37 cellular contexts compared by ENCODE assay signal in the genomic region with DNA sequence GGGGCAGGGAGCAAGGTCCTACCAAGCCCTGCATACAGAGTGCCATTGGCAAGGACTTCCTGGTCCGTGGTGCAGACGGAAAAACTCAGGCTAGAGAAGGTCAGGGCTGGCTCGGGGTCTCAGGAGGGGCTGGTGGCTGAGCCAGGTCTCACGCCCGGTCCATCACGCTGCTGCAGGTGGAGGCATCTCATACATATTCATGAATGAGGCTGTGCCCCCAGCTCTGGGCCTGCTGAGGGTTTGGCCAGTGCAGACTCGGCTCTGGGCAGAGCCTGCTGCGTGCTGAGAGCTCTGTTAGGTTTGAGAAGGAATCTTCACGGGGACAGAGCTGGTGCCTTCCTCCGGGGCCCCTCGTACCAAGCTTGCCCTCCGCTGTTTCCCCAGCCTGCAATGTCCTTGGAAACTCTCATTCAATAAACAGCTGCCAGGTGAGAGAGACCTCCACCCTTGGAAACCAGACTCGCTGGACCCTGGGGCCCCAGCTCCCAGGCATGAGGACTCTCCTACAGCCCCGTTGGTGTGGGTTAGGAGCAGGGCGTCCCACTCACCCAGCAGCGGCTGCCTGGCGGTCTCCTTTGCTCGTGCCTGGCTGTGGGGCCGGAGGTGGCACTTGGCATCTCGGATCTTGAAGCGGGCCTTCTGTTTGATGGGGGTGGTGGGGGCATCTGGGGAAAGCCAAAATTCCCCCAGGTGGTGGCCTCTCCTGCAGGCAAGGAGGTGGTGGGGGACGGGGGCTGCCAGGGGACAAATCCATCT.
"Had no signal": no experiment of that assay in that cellular context is flagged by ENCODE, and none has a peak within 500 bp of the region (broad histone marks: within the 10 kb centered on the region; RNA-seq: fewer than 3 reads in every experiment).

No MANE protein-coding gene starts in this region.

- H3K9me3 ChIP-seq: ascending aorta had no signal

- ATAC-seq: activated CD4-positive, alpha-beta T cell treated with anti-CD3 and anti-CD28 coated beads for 36 hours; activated CD4-positive, CD25-positive, alpha-beta regulatory T cell treated with anti-CD3 and anti-CD28 coated beads, Interleukin-2, amount 50 U/mL, for 24 hours; activated CD8-positive, alpha-beta T cell treated with anti-CD3 and anti-CD28 coated beads, Interleukin-2, amount 10 ng/mL, durations not matched to agents 7 days and 5 days; activated naive CD8-positive, alpha-beta T cell treated with anti-CD3 and anti-CD28 coated beads, Interleukin-2, amount 50 U/mL, for 24 hours had no signal

- H3K4me1 Mint-ChIP-seq: activated B cell treated with CpG ODN at 0.5 μM for 24 hours; activated CD4-positive, alpha-beta memory T cell treated with anti-CD3 and anti-CD28 coated beads, Interleukin-2, amount 10 ng/mL, durations not matched to agents 7 days and 5 days; activated CD4-positive, alpha-beta T cell treated with anti-CD3 and anti-CD28 coated beads for 36 hours; activated CD4-positive, alpha-beta T cell treated with anti-CD3 and anti-CD28 coated beads, Interleukin-2, amount 10 ng/mL, durations not matched to agents 7 days and 5 days; activated naive CD4-positive, alpha-beta T cell treated with anti-CD3 and anti-CD28 coated beads, Interleukin-2, amount 10 ng/mL, durations not matched to agents 7 days and 5 days; activated naive CD4-positive, alpha-beta T cell treated with anti-CD3 and anti-CD28 coated beads, Interleukin-2, amount 50 U/mL, for 24 hours; activated naive CD8-positive, alpha-beta T cell treated with anti-CD3 and anti-CD28 coated beads, Interleukin-2, amount 10 ng/mL, durations not matched to agents 7 days and 5 days had no signal

- H3K27ac Mint-ChIP-seq: activated B cell treated with CpG ODN at 0.5 μM for 24 hours; activated CD4-positive, alpha-beta memory T cell treated with anti-CD3 and anti-CD28 coated beads, Interleukin-2, amount 10 ng/mL, durations not matched to agents 7 days and 5 days; activated CD4-positive, alpha-beta T cell treated with anti-CD3 and anti-CD28 coated beads for 36 hours; activated CD4-positive, alpha-beta T cell treated with anti-CD3 and anti-CD28 coated beads, Interleukin-2, amount 10 ng/mL, durations not matched to agents 7 days and 5 days; activated CD8-positive, alpha-beta T cell treated with anti-CD3 and anti-CD28 coated beads, Interleukin-2, amount 10 ng/mL, durations not matched to agents 7 days and 5 days; activated naive CD4-positive, alpha-beta T cell treated with anti-CD3 and anti-CD28 coated beads, Interleukin-2, amount 10 ng/mL, durations not matched to agents 7 days and 5 days; activated naive CD4-positive, alpha-beta T cell treated with anti-CD3 and anti-CD28 coated beads, Interleukin-2, amount 50 U/mL, for 24 hours; activated naive CD8-positive, alpha-beta T cell; activated naive CD8-positive, alpha-beta T cell treated with anti-CD3 and anti-CD28 coated beads, Interleukin-2, amount 10 ng/mL, durations not matched to agents 7 days and 5 days; activated naive CD8-positive, alpha-beta T cell treated with anti-CD3 and anti-CD28 coated beads, Interleukin-2, amount 50 U/mL, for 24 hours; activated T-cell treated with anti-CD3 and anti-CD28 coated beads, Interleukin-2, amount 50 U/mL, for 24 hours; activated T-helper 2 cell treated with anti-CD3 and anti-CD28 coated beads, Interferon-gamma antibody, Interleukin-2, Interleukin-4, amounts not matched to agents 10 μg/mL and 5 μg/mL and 100 μg/mL, durations not matched to agents 14 hours and 24 hours and 36 hours; T-helper 1 cell treated with Interleukin-12 subunit alpha and Interleukin-12 subunit beta and Interleukin-4 antibody, amounts not matched to agents 30 μg/mL and 1 μg/mL, for 36 hours; T-helper 2 cell treated with Interferon-gamma antibody and Interleukin-4, amounts not matched to agents 5 μg/mL and 100 μg/mL, for 36 hours had no signal

- H3K4me3 Mint-ChIP-seq: activated B cell treated with CpG ODN at 0.5 μM for 24 hours; activated CD4-positive, alpha-beta memory T cell treated with anti-CD3 and anti-CD28 coated beads, Interleukin-2, amount 10 ng/mL, durations not matched to agents 7 days and 5 days; activated CD4-positive, alpha-beta T cell treated with anti-CD3 and anti-CD28 coated beads for 36 hours; activated CD4-positive, alpha-beta T cell treated with anti-CD3 and anti-CD28 coated beads, Interleukin-2, amount 10 ng/mL, durations not matched to agents 7 days and 5 days; activated CD8-positive, alpha-beta T cell treated with anti-CD3 and anti-CD28 coated beads, Interleukin-2, amount 10 ng/mL, durations not matched to agents 7 days and 5 days; activated naive CD4-positive, alpha-beta T cell treated with anti-CD3 and anti-CD28 coated beads, Interleukin-2, amount 10 ng/mL, durations not matched to agents 7 days and 5 days; activated naive CD4-positive, alpha-beta T cell treated with anti-CD3 and anti-CD28 coated beads, Interleukin-2, amount 50 U/mL, for 24 hours; activated naive CD8-positive, alpha-beta T cell; activated naive CD8-positive, alpha-beta T cell treated with anti-CD3 and anti-CD28 coated beads, Interleukin-2, amount 10 ng/mL, durations not matched to agents 7 days and 5 days; activated naive CD8-positive, alpha-beta T cell treated with anti-CD3 and anti-CD28 coated beads, Interleukin-2, amount 50 U/mL, for 24 hours; activated T-cell treated with anti-CD3 and anti-CD28 coated beads, Interleukin-2, amount 50 U/mL, for 24 hours; brain; central memory CD8-positive, alpha-beta T cell; T-helper 1 cell treated with Interleukin-12 subunit alpha and Interleukin-12 subunit beta and Interleukin-4 antibody, amounts not matched to agents 30 μg/mL and 1 μg/mL, for 36 hours; T-helper 2 cell treated with Interferon-gamma antibody and Interleukin-4, amounts not matched to agents 5 μg/mL and 100 μg/mL, for 36 hours had no signal

- H3K36me3 Mint-ChIP-seq: activated naive CD4-positive, alpha-beta T cell treated with anti-CD3 and anti-CD28 coated beads, Interleukin-2, amount 10 ng/mL, durations not matched to agents 7 days and 5 days; activated naive CD4-positive, alpha-beta T cell treated with anti-CD3 and anti-CD28 coated beads, Interleukin-2, amount 50 U/mL, for 24 hours; activated naive CD8-positive, alpha-beta T cell; activated naive CD8-positive, alpha-beta T cell treated with anti-CD3 and anti-CD28 coated beads, Interleukin-2, amount 10 ng/mL, durations not matched to agents 7 days and 5 days had no signal

- H3K27me3 Mint-ChIP-seq: activated CD4-positive, alpha-beta memory T cell treated with anti-CD3 and anti-CD28 coated beads, Interleukin-2, amount 10 ng/mL, durations not matched to agents 7 days and 5 days; activated CD4-positive, alpha-beta T cell treated with anti-CD3 and anti-CD28 coated beads for 36 hours; activated naive CD4-positive, alpha-beta T cell treated with anti-CD3 and anti-CD28 coated beads, Interleukin-2, amount 50 U/mL, for 24 hours; activated naive CD8-positive, alpha-beta T cell; activated naive CD8-positive, alpha-beta T cell treated with anti-CD3 and anti-CD28 coated beads, Interleukin-2, amount 50 U/mL, for 24 hours; activated T-cell treated with anti-CD3 and anti-CD28 coated beads, Interleukin-2, amount 50 U/mL, for 24 hours; brain had no signal

- H3K4me3 ChIP-seq: ascending aorta, cardiac muscle cell had no signal

- H3K36me3 ChIP-seq: ascending aorta, cardiac muscle cell had no signal

- DNase-seq: activated B cell treated with CpG ODN at 0.5 μM for 24 hours; activated CD4-positive, alpha-beta memory T cell treated with anti-CD3 and anti-CD28 coated beads, Interleukin-2, amount 10 ng/mL, durations not matched to agents 7 days and 5 days; activated CD4-positive, alpha-beta T cell treated with anti-CD3 and anti-CD28 coated beads for 1 hour; activated CD4-positive, alpha-beta T cell treated with anti-CD3 and anti-CD28 coated beads for 36 hours; activated CD4-positive, alpha-beta T cell treated with anti-CD3 and anti-CD28 coated beads for 48 hours; activated CD4-positive, alpha-beta T cell treated with anti-CD3 and anti-CD28 coated beads, Interleukin-2, amount 10 ng/mL, durations not matched to agents 7 days and 5 days; activated CD4-positive, alpha-beta T cell treated with anti-CD3 and anti-CD28 coated beads, Interleukin-2, amount 50 U/mL, for 48 hours; activated CD8-positive, alpha-beta memory T cell treated with anti-CD3 and anti-CD28 coated beads, Interleukin-2, amount 50 U/mL, for 48 hours; activated CD8-positive, alpha-beta T cell treated with anti-CD3 and anti-CD28 coated beads, Interleukin-2, amount 10 ng/mL, durations not matched to agents 7 days and 5 days; activated effector memory CD4-positive, alpha-beta T cell treated with Interleukin-2 at 50 U/mL for 16 hours; activated gamma-delta T cell; activated naive CD4-positive, alpha-beta T cell treated with anti-CD3 and anti-CD28 coated beads, Interleukin-2, amount 10 ng/mL, durations not matched to agents 7 days and 5 days; activated naive CD4-positive, alpha-beta T cell treated with Interleukin-2 at 50 U/mL for 16 hours; activated naive CD8-positive, alpha-beta T cell treated with anti-CD3 and anti-CD28 coated beads, Interleukin-2, amount 10 ng/mL, durations not matched to agents 7 days and 5 days; activated naive CD8-positive, alpha-beta T cell treated with anti-CD3 and anti-CD28 coated beads, Interleukin-2, amount 50 U/mL, for 24 hours; activated T-cell treated with anti-CD3 and anti-CD28 coated beads, Interleukin-2, amount 50 U/mL, for 24 hours; activated T-cell treated with anti-CD3 and anti-CD28 coated beads, Interleukin-2, amount 50 U/mL, for 48 hours; amygdala; anterior cingulate cortex; caudate nucleus; cerebellar nuclear complex; T-helper 1 cell; T-helper 2 cell; T-helper 9 cell had no signal

- H3K27ac ChIP-seq: ascending aorta, cardiac muscle cell, VCaP had no signal

- H3K9me3 Mint-ChIP-seq: activated B cell treated with CpG ODN at 0.5 μM for 24 hours; activated CD4-positive, alpha-beta memory T cell treated with anti-CD3 and anti-CD28 coated beads, Interleukin-2, amount 10 ng/mL, durations not matched to agents 7 days and 5 days; activated CD4-positive, alpha-beta T cell treated with anti-CD3 and anti-CD28 coated beads, Interleukin-2, amount 10 ng/mL, durations not matched to agents 7 days and 5 days; activated naive CD4-positive, alpha-beta T cell treated with anti-CD3 and anti-CD28 coated beads, Interleukin-2, amount 10 ng/mL, durations not matched to agents 7 days and 5 days; activated naive CD4-positive, alpha-beta T cell treated with anti-CD3 and anti-CD28 coated beads, Interleukin-2, amount 50 U/mL, for 24 hours; activated naive CD8-positive, alpha-beta T cell treated with anti-CD3 and anti-CD28 coated beads, Interleukin-2, amount 10 ng/mL, durations not matched to agents 7 days and 5 days; activated naive CD8-positive, alpha-beta T cell treated with anti-CD3 and anti-CD28 coated beads, Interleukin-2, amount 50 U/mL, for 24 hours; activated T-cell treated with anti-CD3 and anti-CD28 coated beads, Interleukin-2, amount 50 U/mL, for 24 hours; activated T-helper 2 cell treated with anti-CD3 and anti-CD28 coated beads, Interferon-gamma antibody, Interleukin-2, Interleukin-4, amounts not matched to agents 10 μg/mL and 5 μg/mL and 100 μg/mL, durations not matched to agents 14 hours and 24 hours and 36 hours; brain; central memory CD8-positive, alpha-beta T cell; T-helper 1 cell treated with Interleukin-12 subunit alpha and Interleukin-12 subunit beta and Interleukin-4 antibody, amounts not matched to agents 30 μg/mL and 1 μg/mL, for 36 hours; T-helper 2 cell treated with Interferon-gamma antibody and Interleukin-4, amounts not matched to agents 5 μg/mL and 100 μg/mL, for 36 hours had no signal

- H3K27me3 ChIP-seq: ascending aorta, cardiac muscle cell had no signal

- FAIRE-seq: bronchial epithelial cell, TTC549 had no signal

- H3K4me1 ChIP-seq: ascending aorta had no signal
